25 cellular contexts compared by ENCODE assay signal in the genomic region with DNA sequence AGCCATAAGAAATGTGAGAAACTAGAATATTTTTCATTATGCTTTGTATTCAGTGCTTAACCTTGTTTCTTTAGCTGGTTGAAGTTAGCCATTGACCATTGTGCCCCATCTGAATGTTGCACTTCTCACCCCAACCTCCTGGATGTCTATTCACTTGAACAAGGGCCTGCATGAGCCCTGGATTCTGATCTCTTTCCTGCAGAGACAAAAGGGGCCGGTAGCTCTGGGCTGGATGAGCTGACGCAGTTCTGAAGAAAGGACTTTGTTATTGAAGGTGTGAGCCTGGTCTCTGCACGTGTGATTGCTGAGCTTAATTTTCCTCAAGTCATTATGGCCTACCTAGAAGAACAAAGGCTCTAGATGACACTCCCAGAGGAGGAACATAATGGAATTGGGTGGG.
"Had no signal": no experiment of that assay in that cellular context is flagged by ENCODE, and none has a peak within 500 bp of the region (broad histone marks: within the 10 kb centered on the region; RNA-seq: fewer than 3 reads in every experiment).

No MANE protein-coding gene starts in this region.

- H3K79me2 ChIP-seq: parathyroid adenoma had no signal

- H3K4me1 Mint-ChIP-seq: stimulated activated naive B cell treated with anti-CD40 and anti-IgM and Interleukin-4, amounts not matched to agents 10 μg/mL and 1 μg/mL and 100 μg/mL, for 72 hours had no signal

- H3K9me3 Mint-ChIP-seq: naive thymus-derived CD4-positive, alpha-beta T cell; nephron; stimulated activated naive B cell treated with anti-CD40 and anti-IgM and Interleukin-4, amounts not matched to agents 10 μg/mL and 1 μg/mL and 100 μg/mL, for 72 hours; stimulated activated naive CD8-positive, alpha-beta T cell treated with anti-CD3 and anti-CD28 coated beads, Interleukin-15, Interleukin-2, amounts not matched to agents 100 ng/mL and 50 ng/mL, for 24 hours had no signal

- H3K27ac Mint-ChIP-seq: naive thymus-derived CD4-positive, alpha-beta T cell; nephron; progenitor cell of endocrine pancreas; stimulated activated naive B cell treated with anti-CD40 and anti-IgM and Interleukin-4, amounts not matched to agents 10 μg/mL and 1 μg/mL and 100 μg/mL, for 72 hours; stimulated activated naive CD8-positive, alpha-beta T cell treated with anti-CD3 and anti-CD28 coated beads, Interleukin-15, Interleukin-2, amounts not matched to agents 100 ng/mL and 50 ng/mL, for 24 hours had no signal

- H3K27me3 Mint-ChIP-seq: progenitor cell of endocrine pancreas; stimulated activated naive B cell treated with anti-CD40 and anti-IgM and Interleukin-4, amounts not matched to agents 10 μg/mL and 1 μg/mL and 100 μg/mL, for 72 hours; stimulated activated naive CD8-positive, alpha-beta T cell treated with anti-CD3 and anti-CD28 coated beads, Interleukin-15, Interleukin-2, amounts not matched to agents 100 ng/mL and 50 ng/mL, for 24 hours had no signal

- H3K9ac ChIP-seq: parathyroid adenoma had no signal

- H3K9me3 ChIP-seq: esophagus muscularis mucosa, gastroesophageal sphincter, left lung, neutrophil, right lobe of liver, thoracic aorta, tibial nerve, upper lobe of left lung had no signal

- DNase-seq: cortex of kidney; effector CD4-positive, alpha-beta T cell; foreskin keratinocyte; heart right ventricle; hippocampal formation; left cardiac atrium; left lung; mesenchymal stem cell; midbrain; naive thymus-derived CD4-positive, alpha-beta T cell; right lobe of liver; small intestine; stimulated activated CD4-positive, alpha-beta T cell treated with anti-CD3 and anti-CD28 coated beads, Interleukin-15, amount 100 ng/mL, for 24 hours; stimulated activated CD4-positive, alpha-beta T cell treated with anti-CD3 and anti-CD28 coated beads, Interleukin-2, amount 100 ng/mL, for 48 hours; stimulated activated naive B cell treated with anti-CD40 and anti-IgM and Interleukin-4, amounts not matched to agents 10 μg/mL and 1 μg/mL and 100 μg/mL, for 72 hours; upper lobe of left lung had no signal

- H3K4me3 Mint-ChIP-seq: naive thymus-derived CD4-positive, alpha-beta T cell; nephron; stimulated activated naive B cell treated with anti-CD40 and anti-IgM and Interleukin-4, amounts not matched to agents 10 μg/mL and 1 μg/mL and 100 μg/mL, for 72 hours; stimulated activated naive CD8-positive, alpha-beta T cell treated with anti-CD3 and anti-CD28 coated beads, Interleukin-15, Interleukin-2, amounts not matched to agents 100 ng/mL and 50 ng/mL, for 24 hours had no signal

- H3K4me3 ChIP-seq: esophagus muscularis mucosa, gastroesophageal sphincter, heart right ventricle, left lung, right lobe of liver, thoracic aorta, tibial nerve, upper lobe of left lung had no signal

- ATAC-seq: foreskin keratinocyte; gastroesophageal sphincter; heart right ventricle; left cardiac atrium; left lung; naive thymus-derived CD4-positive, alpha-beta T cell; right lobe of liver; stimulated activated naive B cell treated with anti-CD40 and anti-IgM and Interleukin-4, amounts not matched to agents 10 μg/mL and 1 μg/mL and 100 μg/mL, for 72 hours had no signal

- H2AFZ ChIP-seq: parathyroid adenoma had no signal

- H3K27ac ChIP-seq: esophagus muscularis mucosa, foreskin keratinocyte, gastroesophageal sphincter, heart right ventricle, left lung, neutrophil, parathyroid adenoma, right lobe of liver, thoracic aorta, tibial nerve, upper lobe of left lung had no signal

- H3K36me3 Mint-ChIP-seq: naive thymus-derived CD4-positive, alpha-beta T cell; stimulated activated naive B cell treated with anti-CD40 and anti-IgM and Interleukin-4, amounts not matched to agents 10 μg/mL and 1 μg/mL and 100 μg/mL, for 72 hours had no signal

- H3K27me3 ChIP-seq: esophagus muscularis mucosa, gastroesophageal sphincter, heart right ventricle, left lung, neutrophil, right lobe of liver, tibial nerve, upper lobe of left lung had no signal

- H3K36me3 ChIP-seq: esophagus muscularis mucosa, gastroesophageal sphincter, heart right ventricle, left lung, neutrophil, right lobe of liver, thoracic aorta, tibial nerve, upper lobe of left lung had no signal

- H3K4me1 ChIP-seq: foreskin keratinocyte, gastroesophageal sphincter, left lung, parathyroid adenoma, right lobe of liver, tibial nerve, upper lobe of left lung had no signal
